27 cellular contexts compared by ENCODE assay signal in genomic region chr9:36962721-36963120, GRCh38.
"Had no signal": no experiment of that assay in that cellular context is flagged by ENCODE, and none has a peak within 500 bp of the region (broad histone marks: within the 10 kb centered on the region; RNA-seq: fewer than 3 reads in every experiment).

No MANE protein-coding gene starts in this region.

- DNase-seq: activated CD4-positive, alpha-beta memory T cell treated with anti-CD3 and anti-CD28 coated beads, Interleukin-2, amount 10 ng/mL, durations not matched to agents 7 days and 5 days; activated CD4-positive, alpha-beta T cell treated with anti-CD3 and anti-CD28 coated beads, Interleukin-2, amount 50 U/mL, for 1 hour; activated CD4-positive, CD25-positive, alpha-beta regulatory T cell; activated naive CD4-positive, alpha-beta T cell treated with Interleukin-2 at 50 U/mL for 16 hours; activated naive CD8-positive, alpha-beta T cell treated with anti-CD3 and anti-CD28 coated beads, Interleukin-2, amount 50 U/mL, for 24 hours; activated T-cell treated with anti-CD3 and anti-CD28 coated beads, Interleukin-2, amount 50 U/mL, for 1 hour; amniotic stem cell; Karpas-422; MM.1S; NCI-H1105; NCI-H1436; NCI-H1694 treated with DMSO at 0.1 percent for 48 hours; NCI-H2081; NCI-H510A treated with DMSO at 0.1 percent for 48 hours; NK-92 treated with Interleukin-12 subunit alpha and Interleukin-12 subunit beta, amount 100 ng/mL, for 24 hours; OCI-M1; RPMI8226; T-cell; T-helper 2 cell; T1000 had no signal

- FAIRE-seq: astrocyte, TTC549 had no signal

- H3K36me3 Mint-ChIP-seq: activated naive CD4-positive, alpha-beta T cell treated with anti-CD3 and anti-CD28 coated beads, Interleukin-2, amount 50 U/mL, for 72 hours; brain; T-cell had no signal

- H3K27ac Mint-ChIP-seq: activated CD4-positive, alpha-beta memory T cell treated with anti-CD3 and anti-CD28 coated beads, Interleukin-2, amount 10 ng/mL, durations not matched to agents 7 days and 5 days; activated naive CD4-positive, alpha-beta T cell treated with anti-CD3 and anti-CD28 coated beads, Interleukin-2, amount 50 U/mL, for 72 hours; activated naive CD8-positive, alpha-beta T cell treated with anti-CD3 and anti-CD28 coated beads, Interleukin-2, amount 50 U/mL, for 24 hours; T-cell had no signal

- H3K4me3 Mint-ChIP-seq: activated CD4-positive, alpha-beta memory T cell treated with anti-CD3 and anti-CD28 coated beads, Interleukin-2, amount 10 ng/mL, durations not matched to agents 7 days and 5 days; activated naive CD8-positive, alpha-beta T cell treated with anti-CD3 and anti-CD28 coated beads, Interleukin-2, amount 50 U/mL, for 24 hours; brain; T-cell had no signal

- H3K4me1 Mint-ChIP-seq: activated CD4-positive, alpha-beta memory T cell treated with anti-CD3 and anti-CD28 coated beads, Interleukin-2, amount 10 ng/mL, durations not matched to agents 7 days and 5 days; activated naive CD8-positive, alpha-beta T cell treated with anti-CD3 and anti-CD28 coated beads, Interleukin-2, amount 50 U/mL, for 24 hours; brain had no signal

- H3K9me3 Mint-ChIP-seq: activated CD4-positive, alpha-beta memory T cell treated with anti-CD3 and anti-CD28 coated beads, Interleukin-2, amount 10 ng/mL, durations not matched to agents 7 days and 5 days; activated naive CD4-positive, alpha-beta T cell treated with anti-CD3 and anti-CD28 coated beads, Interleukin-2, amount 50 U/mL, for 72 hours; activated naive CD8-positive, alpha-beta T cell treated with anti-CD3 and anti-CD28 coated beads, Interleukin-2, amount 50 U/mL, for 24 hours; brain; T-cell had no signal

- ATAC-seq: activated naive CD4-positive, alpha-beta T cell treated with anti-CD3 and anti-CD28 coated beads, Interleukin-2, amount 50 U/mL, for 72 hours; activated naive CD8-positive, alpha-beta T cell treated with anti-CD3 and anti-CD28 coated beads, Interleukin-2, amount 50 U/mL, for 24 hours; Panc1; Right ventricle myocardium inferior; T-cell had no signal

- H3K27ac ChIP-seq: SK-N-MC had no signal

- H3K4me3 ChIP-seq: SK-N-MC had no signal
